In the genomic region with DNA sequence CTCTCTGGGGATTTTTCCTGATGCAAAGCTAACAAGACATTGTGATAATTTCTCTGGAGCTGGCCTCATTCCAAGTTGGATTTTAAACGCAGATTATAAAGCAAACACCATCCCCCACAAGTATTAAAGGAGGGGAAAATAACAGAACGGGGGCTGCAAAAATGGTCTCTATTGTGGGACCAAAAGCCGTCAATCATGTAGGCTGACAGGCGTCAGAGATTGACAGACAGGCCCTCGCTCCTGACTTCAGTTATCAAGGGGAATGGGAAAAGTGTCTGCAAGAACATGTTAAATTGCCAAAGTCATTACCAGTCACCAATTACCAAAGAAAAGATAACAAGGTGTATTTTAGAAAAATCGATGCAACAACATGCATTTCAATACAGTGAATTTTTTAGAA, we compare ENCODE assay signal across 34 cellular contexts.
"Had no signal": no experiment of that assay in that cellular context is flagged by ENCODE, and none has a peak within 500 bp of the region (broad histone marks: within the 10 kb centered on the region; RNA-seq: fewer than 3 reads in every experiment).

No MANE protein-coding gene starts in this region.

- H3K4me1 ChIP-seq: adrenal gland, body of pancreas, breast epithelium had no signal

- H3K27me3 ChIP-seq: adrenal gland, body of pancreas, brain microvascular endothelial cell, breast epithelium had no signal

- H3K4me3 Mint-ChIP-seq: activated B cell treated with CpG ODN at 0.5 μM for 24 hours; activated CD4-positive, alpha-beta memory T cell treated with anti-CD3 and anti-CD28 coated beads for 36 hours; activated CD4-positive, alpha-beta T cell treated with anti-CD3 and anti-CD28 coated beads, Interleukin-2, amount 10 ng/mL, durations not matched to agents 24 days and 14 days; activated CD8-positive, alpha-beta T cell treated with anti-CD3 and anti-CD28 coated beads for 36 hours; activated naive CD4-positive, alpha-beta T cell treated with anti-CD3 and anti-CD28 coated beads for 36 hours; activated naive CD8-positive, alpha-beta T cell treated with anti-CD3 and anti-CD28 coated beads for 36 hours; activated T-cell treated with anti-CD3 and anti-CD28 coated beads, Interleukin-2, amount 50 U/mL, for 4 hours; activated T-cell treated with anti-CD3 and anti-CD28 coated beads, Interleukin-2, amount 50 U/mL, for 72 hours; activated T-helper 1 cell treated with anti-CD3 and anti-CD28 coated beads, Interleukin-12 subunit alpha, Interleukin-12 subunit beta, Interleukin-2, Interleukin-4 antibody, amounts not matched to agents 30 ng/mL and 10 ng/mL and 1 ng/mL, durations not matched to agents 14 hours and 24 hours and 36 hours; activated T-helper 17 cell treated with anti-CD3 and anti-CD28 coated beads, Interleukin-2, amount 50 U/mL, for 72 hours; T-helper 1 cell treated with Interleukin-12 subunit alpha and Interleukin-12 subunit beta and Interleukin-4 antibody, amounts not matched to agents 30 μg/mL and 1 μg/mL, for 36 hours; T-helper 2 cell treated with Interferon-gamma antibody and Interleukin-4, amounts not matched to agents 5 μg/mL and 100 μg/mL, for 36 hours had no signal

- H3K36me3 ChIP-seq: adrenal gland, brain microvascular endothelial cell, breast epithelium had no signal

- H3K9me3 ChIP-seq: adrenal gland, body of pancreas had no signal

- ATAC-seq: activated CD8-positive, alpha-beta T cell treated with anti-CD3 and anti-CD28 coated beads for 36 hours; activated naive CD4-positive, alpha-beta T cell treated with anti-CD3 and anti-CD28 coated beads, Interleukin-2, amount 50 U/mL, for 72 hours; activated T-cell treated with anti-CD3 and anti-CD28 coated beads, Interleukin-2, amount 50 U/mL, for 4 hours; activated T-cell treated with anti-CD3 and anti-CD28 coated beads, Interleukin-2, amount 50 U/mL, for 72 hours; activated T-helper 17 cell treated with anti-CD3 and anti-CD28 coated beads, Interleukin-2, amount 50 U/mL, for 72 hours; body of pancreas had no signal

- DNase-seq: activated B cell treated with CpG ODN at 0.5 μM for 24 hours; activated CD4-positive, alpha-beta memory T cell treated with anti-CD3 and anti-CD28 coated beads for 36 hours; activated CD4-positive, alpha-beta T cell treated with anti-CD3 and anti-CD28 coated beads for 4 hours; activated CD4-positive, alpha-beta T cell treated with anti-CD3 and anti-CD28 coated beads, Interleukin-2, amount 10 ng/mL, durations not matched to agents 24 days and 14 days; activated CD4-positive, alpha-beta T cell treated with anti-CD3 and anti-CD28 coated beads, Interleukin-2, amount 50 U/mL, for 1 hour; activated CD4-positive, alpha-beta T cell treated with anti-CD3 and anti-CD28 coated beads, Interleukin-2, amount 50 U/mL, for 4 hours; activated CD4-positive, CD25-positive, alpha-beta regulatory T cell treated with anti-CD3 and anti-CD28 coated beads, Interleukin-2, amount 50 U/mL, for 72 hours; activated CD8-positive, alpha-beta memory T cell treated with anti-CD3 and anti-CD28 coated beads, Interleukin-2, amount 50 U/mL, for 4 hours; activated CD8-positive, alpha-beta T cell treated with anti-CD3 and anti-CD28 coated beads for 36 hours; activated effector memory CD4-positive, alpha-beta T cell treated with anti-CD3 and anti-CD28 coated beads, Interleukin-2, amount 50 U/mL, for 16 hours; activated gamma-delta T cell treated with Interleukin-2 at 50 U/mL for 16 hours; activated naive CD4-positive, alpha-beta T cell; activated naive CD4-positive, alpha-beta T cell treated with anti-CD3 and anti-CD28 coated beads for 36 hours; activated naive CD4-positive, alpha-beta T cell treated with anti-CD3 and anti-CD28 coated beads, Interleukin-2, amount 50 U/mL, for 16 hours; activated naive CD8-positive, alpha-beta T cell treated with anti-CD3 and anti-CD28 coated beads for 36 hours; activated T-cell treated with anti-CD3 and anti-CD28 coated beads for 4 hours; activated T-cell treated with anti-CD3 and anti-CD28 coated beads, Interleukin-2, amount 50 U/mL, for 1 hour; activated T-cell treated with anti-CD3 and anti-CD28 coated beads, Interleukin-2, amount 50 U/mL, for 4 hours; activated T-cell treated with anti-CD3 and anti-CD28 coated beads, Interleukin-2, amount 50 U/mL, for 72 hours; adrenal gland; amniotic stem cell; aorta; body of pancreas; brain microvascular endothelial cell; central memory CD4-positive, alpha-beta T cell; T-helper 2 cell; T-helper 9 cell had no signal

- H3K9me3 Mint-ChIP-seq: activated T-helper 1 cell treated with anti-CD3 and anti-CD28 coated beads, Interleukin-12 subunit alpha, Interleukin-12 subunit beta, Interleukin-2, Interleukin-4 antibody, amounts not matched to agents 30 ng/mL and 10 ng/mL and 1 ng/mL, durations not matched to agents 14 hours and 24 hours and 36 hours; T-helper 1 cell treated with Interleukin-12 subunit alpha and Interleukin-12 subunit beta and Interleukin-4 antibody, amounts not matched to agents 30 μg/mL and 1 μg/mL, for 36 hours had no signal

- H3K36me3 Mint-ChIP-seq: activated CD4-positive, alpha-beta memory T cell treated with anti-CD3 and anti-CD28 coated beads for 36 hours; activated naive CD8-positive, alpha-beta T cell treated with anti-CD3 and anti-CD28 coated beads for 36 hours had no signal

- H3K27ac ChIP-seq: adrenal gland, body of pancreas, brain microvascular endothelial cell, breast epithelium, VCaP had no signal

- H3K4me3 ChIP-seq: adrenal gland, body of pancreas, breast epithelium had no signal

- H3K4me1 Mint-ChIP-seq: activated B cell treated with CpG ODN at 0.5 μM for 24 hours; activated CD4-positive, alpha-beta T cell treated with anti-CD3 and anti-CD28 coated beads, Interleukin-2, amount 10 ng/mL, durations not matched to agents 24 days and 14 days; activated naive CD8-positive, alpha-beta T cell treated with anti-CD3 and anti-CD28 coated beads for 36 hours; activated T-helper 17 cell treated with anti-CD3 and anti-CD28 coated beads, Interleukin-2, amount 50 U/mL, for 72 hours had no signal

- H3K27ac Mint-ChIP-seq: activated B cell treated with CpG ODN at 0.5 μM for 24 hours; activated CD4-positive, alpha-beta memory T cell treated with anti-CD3 and anti-CD28 coated beads for 36 hours; activated CD4-positive, alpha-beta T cell treated with anti-CD3 and anti-CD28 coated beads, Interleukin-2, amount 10 ng/mL, durations not matched to agents 24 days and 14 days; activated CD8-positive, alpha-beta T cell treated with anti-CD3 and anti-CD28 coated beads for 36 hours; activated naive CD4-positive, alpha-beta T cell treated with anti-CD3 and anti-CD28 coated beads for 36 hours; activated naive CD4-positive, alpha-beta T cell treated with anti-CD3 and anti-CD28 coated beads, Interleukin-2, amount 50 U/mL, for 72 hours; activated naive CD8-positive, alpha-beta T cell treated with anti-CD3 and anti-CD28 coated beads for 36 hours; activated T-cell treated with anti-CD3 and anti-CD28 coated beads, Interleukin-2, amount 50 U/mL, for 72 hours; activated T-helper 1 cell treated with anti-CD3 and anti-CD28 coated beads, Interleukin-12 subunit alpha, Interleukin-12 subunit beta, Interleukin-2, Interleukin-4 antibody, amounts not matched to agents 30 ng/mL and 10 ng/mL and 1 ng/mL, durations not matched to agents 14 hours and 24 hours and 36 hours; activated T-helper 17 cell treated with anti-CD3 and anti-CD28 coated beads, Interleukin-2, amount 50 U/mL, for 72 hours; T-helper 1 cell treated with Interleukin-12 subunit alpha and Interleukin-12 subunit beta and Interleukin-4 antibody, amounts not matched to agents 30 μg/mL and 1 μg/mL, for 36 hours; T-helper 2 cell treated with Interferon-gamma antibody and Interleukin-4, amounts not matched to agents 5 μg/mL and 100 μg/mL, for 36 hours had no signal
